1 cellular context compared by ENCODE assay signal in the genomic region with DNA sequence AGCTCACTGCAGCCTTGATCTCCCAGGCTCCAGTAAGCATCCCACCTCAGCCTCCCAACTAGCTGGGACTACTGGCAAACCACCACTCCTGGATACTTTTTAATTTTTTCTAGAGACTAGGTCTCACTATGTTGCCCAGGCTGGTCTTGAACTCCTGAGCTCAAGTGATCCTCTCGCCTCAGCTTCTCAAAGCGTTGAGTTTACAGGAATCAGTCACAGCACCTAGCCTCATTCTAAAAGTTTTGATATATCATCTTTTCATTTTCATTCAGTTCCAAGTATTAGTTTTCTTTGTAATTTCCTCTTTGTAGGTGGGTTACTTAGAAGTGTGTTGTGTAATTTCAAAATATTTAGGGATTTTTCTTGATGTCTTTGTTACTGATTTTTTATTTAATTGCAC.
A peak's percentile ranks its signal among the peaks of the same experiment; 100 is the strongest.
TF ChIP-seq lines count a peak whose summit lies in the region.

No MANE protein-coding gene starts in this region.

TF ChIP-seq in GM23338, 12 proteins besides CTCF, POLR2A, EP300 and RAD21:
- TF ChIP-seq STAT1 (IDR thresholded peaks at IDR 0.05; ENCODE audit: unreplicated experiment) (no peak), POLR2AphosphoS5 (IDR thresholded peaks at IDR 0.05; ENCODE audit: low read depth) (0 out of 2 replicates have a peak, but pooled peaks have one; percentile 13)
